ENCODE assay signal across 8 cellular contexts in genomic region chr4:83074086-83074704, GRCh38. TPM values are rescaled to one million over a fixed set of nuclear protein-coding genes. Genes with fewer than 3 reads are reported as not detected.
DNase-seq lines count a peak whose midpoint lies in the region; ATAC-seq, FAIRE-seq and TF ChIP-seq lines count a peak whose summit lies in the region.

No MANE protein-coding gene starts in this region.

- H3K4me1 Mint-ChIP-seq in CD8-positive, alpha-beta memory T cell, result peaks cover 6 to 16% (median 12%) of the 10 kb centered on the region in 3 donors
- H3K4me1 Mint-ChIP-seq in naive thymus-derived CD4-positive, alpha-beta T cell, result peaks cover 8 to 28% (median 14%) of the 10 kb centered on the region in 7 donors

- no peak overlapping the region for H3K9ac ChIP-seq in endothelial cell of umbilical vein (replicated peaks; ENCODE audit: extremely low read depth, insufficient read depth, low read length)

- dilution Hi-C loops in endothelial cell of umbilical vein (cut with MboI; ENCODE audit: extremely low pct_ligation_motif_present, low sequenced_read_pairs), result no loop called here

- no peaks in the 10 kb centered on the region for H3K4me1 ChIP-seq in CD8-positive, alpha-beta memory T cell (ENCODE audit: insufficient read depth, low read length)
- H3K4me1 ChIP-seq in endothelial cell of umbilical vein (ENCODE audit: control insufficient read depth, extremely low read depth, insufficient read depth, low read length), result peaks cover 28% of the 10 kb centered on the region
- H3K4me1 ChIP-seq in naive thymus-derived CD4-positive, alpha-beta T cell (ENCODE audit: control insufficient read depth in 2 of 2, insufficient read depth in 2 of 2, low read length in 2 of 2), result peaks cover 0 to 6% of the 10 kb centered on the region in 2 donors

- H3K9me1 ChIP-seq in endothelial cell of umbilical vein (replicated peaks; ENCODE audit: control insufficient read depth, extremely low read depth, insufficient read depth, low read length), result no peaks in the 10 kb centered on the region

- TF ChIP-seq POLR2A in endothelial cell of umbilical vein (IDR thresholded peaks at IDR 0.05; ENCODE audit: low read depth, low read length), result no peak

- no peaks in the 10 kb centered on the region for H3K9me3 Mint-ChIP-seq in CD8-positive, alpha-beta memory T cell
- H3K9me3 Mint-ChIP-seq in naive thymus-derived CD4-positive, alpha-beta T cell, result peaks cover 0 to 2% (median 0%) of the 10 kb centered on the region in 11 donors

- no peaks in the 10 kb centered on the region for H4K20me1 ChIP-seq in endothelial cell of umbilical vein (replicated peaks; ENCODE audit: control insufficient read depth, extremely low read depth, insufficient read depth, low read length)

- H3K27me3 Mint-ChIP-seq in CD8-positive, alpha-beta memory T cell, result no peaks in the 10 kb centered on the region
- no peaks in the 10 kb centered on the region for H3K27me3 Mint-ChIP-seq in naive thymus-derived CD4-positive, alpha-beta T cell

- H3K4me3 ChIP-seq in CD8-positive, alpha-beta memory T cell (ENCODE audit: low read length), result no peak overlapping the region
- no peak overlapping the region for H3K4me3 ChIP-seq in endothelial cell of umbilical vein (replicated peaks in 1 of 3; ENCODE audit: insufficient read depth in 1 of 3, low read depth in 1 of 3, low read length in 3 of 3)
- no peak overlapping the region for H3K4me3 ChIP-seq in naive thymus-derived CD4-positive, alpha-beta T cell (ENCODE audit: low read length)

- peaks cover 19% of the 10 kb centered on the region for H3K36me3 ChIP-seq in CD8-positive, alpha-beta memory T cell (ENCODE audit: insufficient read depth, low read length)
- peaks cover 0 to 5% of the 10 kb centered on the region in 2 experiments for H3K36me3 ChIP-seq in endothelial cell of umbilical vein (ENCODE audit: control insufficient read depth in 2 of 2, extremely low read depth in 1 of 2, insufficient read depth in 2 of 2, low read length in 2 of 2)
- peaks cover 0 to 24% (median 8%) of the 10 kb centered on the region in 3 experiments for H3K36me3 ChIP-seq in naive thymus-derived CD4-positive, alpha-beta T cell (ENCODE audit: control insufficient read depth in 2 of 3, insufficient read depth in 3 of 3, low read length in 3 of 3)

- intact Hi-C loops in endothelial cell of umbilical vein (cut with micrococcal nuclease), result loop anchor here (1.0 kb wide), 4 partner anchors 36 to 210 kb away; partner anchors contain the start of gene COQ2
- intact Hi-C loops in naive thymus-derived CD4-positive, alpha-beta T cell (cut with micrococcal nuclease), result loop anchor here (1.0 to 10.0 kb wide), 17 partner anchors 10 to 381 kb away; partner anchors contain the start of genes COPS4 (in 2 of the 2), HELQ (in 1 of the 2), LIN54 (in 1 of the 2) and PLAC8 (in 1 of the 2)

- POLR2A ChIA-PET in CD8-positive, alpha-beta memory T cell (lab: Charles Lee), result interaction anchor here (0.6 to 1.3 kb wide), 7 partner anchors 10 to 366 kb away, joined by 3 to 6 read pairs (median 4); no protein-coding TSS in a partner anchor
- POLR2A ChIA-PET in endothelial cell of umbilical vein (lab: Charles Lee), result interaction anchor here (1.3 kb wide), 1 partner anchor 186 kb away, joined by 5 read pairs; no protein-coding TSS in a partner anchor
- POLR2A ChIA-PET in naive thymus-derived CD4-positive, alpha-beta T cell (lab: Charles Lee), result interaction anchor here (0.6 to 2.4 kb wide), 15 partner anchors 9 to 220 kb away, joined by 3 to 15 read pairs (median 4); partner anchors contain the start of gene PLAC8

- CTCF ChIA-PET in CD8-positive, alpha-beta memory T cell (lab: Charles Lee), result interaction anchor here (0.6 to 6.5 kb wide), 26 partner anchors 10 to 789 kb away, joined by 3 to 68 read pairs (median 5); partner anchors contain the start of gene COQ2
- CTCF ChIA-PET in endothelial cell of umbilical vein (lab: Charles Lee), result interaction anchor here (0.6 to 3.9 kb wide), 38 partner anchors 10 to 356 kb away, joined by 3 to 120 read pairs (median 5); partner anchors contain the start of genes COPS4, COQ2 and PLAC8
- CTCF ChIA-PET in naive thymus-derived CD4-positive, alpha-beta T cell (lab: Charles Lee), result interaction anchor here (0.6 to 4.2 kb wide), 20 partner anchors 10 to 229 kb away, joined by 3 to 42 read pairs (median 6); partner anchors contain the start of gene COQ2

- peak overlapping the region; percentile 57 for H3K4me2 ChIP-seq in endothelial cell of umbilical vein (ENCODE audit: insufficient read depth, low read length)

- no peak overlapping the region for H2AFZ ChIP-seq in endothelial cell of umbilical vein (ENCODE audit: low read depth, low read length)

- no peaks in the 10 kb centered on the region for H3K27me3 ChIP-seq in CD8-positive, alpha-beta memory T cell (ENCODE audit: insufficient read depth, low read length, poor library complexity, severe bottlenecking)
- H3K27me3 ChIP-seq in endothelial cell of umbilical vein (ENCODE audit: control insufficient read depth in 2 of 2, insufficient read depth in 2 of 2, low read length in 2 of 2), result no peaks in the 10 kb centered on the region
- H3K27me3 ChIP-seq in naive thymus-derived CD4-positive, alpha-beta T cell (ENCODE audit: control insufficient read depth in 2 of 2, insufficient read depth in 2 of 2, low read length in 2 of 2), result no peaks in the 10 kb centered on the region

- peak overlapping the region in 7 of 8 donors; percentile 38 to 72 (median 66) for H3K27ac Mint-ChIP-seq in CD8-positive, alpha-beta memory T cell
- peak overlapping the region; percentile 19 to 87 (median 79) for H3K27ac Mint-ChIP-seq in naive thymus-derived CD4-positive, alpha-beta T cell

- peak; percentile 59 to 63 for TF ChIP-seq CTCF in endothelial cell of umbilical vein (IDR thresholded peaks at IDR 0.05; ENCODE audit: extremely low read depth in 1 of 2, insufficient read depth in 1 of 2, low read depth in 1 of 2, low read length in 2 of 2)

- FAIRE-seq in endothelial cell of umbilical vein (lab: Jason Lieb, UNC) (peak; percentile 79), urothelium cell line (lab: Jason Lieb, UNC) (no peak)

- no peaks in the 10 kb centered on the region for H3K9me3 ChIP-seq in CD8-positive, alpha-beta memory T cell (ENCODE audit: low read length)
- no peaks in the 10 kb centered on the region for H3K9me3 ChIP-seq in endothelial cell of umbilical vein (replicated peaks; ENCODE audit: control insufficient read depth, insufficient read depth, low read length)
- no peaks in the 10 kb centered on the region for H3K9me3 ChIP-seq in naive thymus-derived CD4-positive, alpha-beta T cell (ENCODE audit: control insufficient read depth in 2 of 3, low read length in 3 of 3)

- peak; percentile 10 to 88 (median 71) for DNase-seq in CD8-positive, alpha-beta memory T cell
- DNase-seq in NCI-H345 treated with DMSO at 0.1 percent for 48 hours (lab: John Stamatoyannopoulos, UW; ENCODE audit: unreplicated experiment) (peak; percentile 53), endothelial cell of umbilical vein (ENCODE audit: low read depth, low spot score) (peak; percentile 72), urothelium cell line (ENCODE audit: low spot score) (peak; percentile 60)
- peak; percentile 58 to 68 for DNase-seq in activated CD4-positive, alpha-beta T cell treated with anti-CD3 and anti-CD28 coated beads for 4 hours
- DNase-seq in naive thymus-derived CD4-positive, alpha-beta T cell, result peak in 8 of 9 donors; percentile 49 to 91 (median 85)

- H3K27ac ChIP-seq in CD8-positive, alpha-beta memory T cell (ENCODE audit: low read depth, low read length), result no peak overlapping the region
- H3K27ac ChIP-seq in endothelial cell of umbilical vein (ENCODE audit: insufficient read depth, low read depth, low read length), result no peak overlapping the region
- no peak overlapping the region for H3K27ac ChIP-seq in naive thymus-derived CD4-positive, alpha-beta T cell (ENCODE audit: low read depth, low read length)

- H3K79me2 ChIP-seq in endothelial cell of umbilical vein (ENCODE audit: control insufficient read depth, insufficient read depth, low read length), result no peaks in the 10 kb centered on the region

- ATAC-seq in GM18870 (IDR thresholded peaks at IDR 0.05; ENCODE audit: unreplicated experiment), result peak; percentile 76
- ATAC-seq in HG03135 (IDR thresholded peaks at IDR 0.05; ENCODE audit: unreplicated experiment), result peak; percentile 87
- ATAC-seq in naive thymus-derived CD4-positive, alpha-beta T cell, result peak; percentile 99

- no TSS peak for BruUV-seq in endothelial cell of umbilical vein (replicated peaks; lab: Mats Ljungman, UMichigan)

- peaks cover 13 to 52% (median 23%) of the 10 kb centered on the region in 3 donors for H3K36me3 Mint-ChIP-seq in CD8-positive, alpha-beta memory T cell
- peaks cover 18 to 40% (median 26%) of the 10 kb centered on the region in 5 donors for H3K36me3 Mint-ChIP-seq in naive thymus-derived CD4-positive, alpha-beta T cell

- H3K4me3 Mint-ChIP-seq in CD8-positive, alpha-beta memory T cell, result peak overlapping the region; percentile 19 to 82 (median 75)
- H3K4me3 Mint-ChIP-seq in naive thymus-derived CD4-positive, alpha-beta T cell, result peak overlapping the region; percentile 43 to 85 (median 76)

RNA-seq across cellular contexts. Expression of gene COPS4, which starts 39.2 kb away (rescaled TPM):
- 10 to 100 TPM; 38.4 to 38.5 TPM for total RNA-seq in CD8-positive, alpha-beta memory T cell
- 64.0 TPM for polyA plus RNA-seq in CD8-positive, alpha-beta memory T cell
- total RNA-seq in endothelial cell of umbilical vein, result 47.3 and 53.0 TPM in 2 replicates
- polyA plus RNA-seq in endothelial cell of umbilical vein, result 29.8 and 30.7 TPM in 2 replicates
- polyA plus RNA-seq in endothelial cell of umbilical vein (2011; cell fraction: cytosol; rRNA removed), result 61.9 and 64.9 TPM in 2 replicates
- polyA plus RNA-seq in endothelial cell of umbilical vein (2011; cell fraction: nucleus; rRNA removed), result 40.6 and 55.2 TPM in 2 replicates
- polyA plus RNA-seq in endothelial cell of umbilical vein (2012), result 61.3 and 109 TPM in 2 replicates
- 38.7 and 43.2 TPM in 2 replicates for polyA minus RNA-seq in endothelial cell of umbilical vein
- polyA minus RNA-seq in endothelial cell of umbilical vein (2011; cell fraction: cytosol; rRNA and poly(A)+ RNA removed), result 9.4 TPM
- 20.3 and 27.8 TPM in 2 replicates for polyA minus RNA-seq in endothelial cell of umbilical vein (2011; cell fraction: nucleus; rRNA and poly(A)+ RNA removed)
- 10 to 100 TPM; 23.5 to 32.8 (median 24.7) TPM for total RNA-seq in naive thymus-derived CD4-positive, alpha-beta T cell
- 10 to 100 TPM; 53.7 to 59.7 TPM for polyA plus RNA-seq in naive thymus-derived CD4-positive, alpha-beta T cell

RNA-seq across cellular contexts. Expression of gene PLAC8, which starts 40.3 kb away (rescaled TPM):
- 10 to 100 TPM; 17.8 to 19.7 TPM for total RNA-seq in CD8-positive, alpha-beta memory T cell
- polyA plus RNA-seq in CD8-positive, alpha-beta memory T cell, result 550 TPM
- total RNA-seq in endothelial cell of umbilical vein, result 5.7 and 12.1 TPM in 2 replicates
- polyA plus RNA-seq in endothelial cell of umbilical vein, result 4.1 and 4.9 TPM in 2 replicates
- 3.9 and 4.1 TPM in 2 replicates for polyA plus RNA-seq in endothelial cell of umbilical vein (2011; cell fraction: cytosol; rRNA removed)
- polyA plus RNA-seq in endothelial cell of umbilical vein (2011; cell fraction: nucleus; rRNA removed), result 1.9 and 2.1 TPM in 2 replicates
- polyA plus RNA-seq in endothelial cell of umbilical vein (2012), result 8.0 and 14.5 TPM in 2 replicates
- 3.0 and 5.9 TPM in 2 replicates for polyA minus RNA-seq in endothelial cell of umbilical vein
- 8.1 TPM for polyA minus RNA-seq in endothelial cell of umbilical vein (2011; cell fraction: cytosol; rRNA and poly(A)+ RNA removed)
- polyA minus RNA-seq in endothelial cell of umbilical vein (2011; cell fraction: nucleus; rRNA and poly(A)+ RNA removed), result 1.2 and 1.3 TPM in 2 replicates
- 100 to 1,000 TPM; 204 to 340 (median 247) TPM for total RNA-seq in naive thymus-derived CD4-positive, alpha-beta T cell
- 100 to 1,000 TPM; 336 to 634 TPM for polyA plus RNA-seq in naive thymus-derived CD4-positive, alpha-beta T cell

Comparison
In these comparisons a context has a peak if more than half of its experiments do, and no peak if none do; other contexts are left out.
1. RNA of gene PLAC8, which starts 40.3 kb away (total RNA-seq): 204 to 340 TPM in naive thymus-derived CD4-positive, alpha-beta T cell; 17.8 to 19.7 TPM in CD8-positive, alpha-beta memory T cell and 5.7 to 12.1 TPM in endothelial cell of umbilical vein; every median in the first group is over 4 times any median in the second.
2. Peak in every context shown above with its lines, with median percentiles within 50 percentile points of each other: DNase-seq and ATAC-seq.